Comparison of ENCODE assay signal across 16 cellular contexts in genomic region chr18:58280159-58280540, GRCh38.
"Had no signal": no experiment of that assay in that cellular context is flagged by ENCODE, and none has a peak within 500 bp of the region (broad histone marks: within the 10 kb centered on the region; RNA-seq: fewer than 3 reads in every experiment).

No MANE protein-coding gene starts in this region.

- H3K27ac ChIP-seq: gastroesophageal sphincter, heart right ventricle, tibial nerve had no signal

- H3K9me3 ChIP-seq: gastroesophageal sphincter, heart right ventricle, tibial nerve had no signal

- H3K4me3 ChIP-seq: gastroesophageal sphincter, heart right ventricle, tibial nerve had no signal

- H3K4me1 ChIP-seq: tibial nerve had no signal

- DNase-seq: activated B cell treated with CpG ODN at 0.5 μM for 24 hours; activated CD4-positive, alpha-beta T cell treated with anti-CD3 and anti-CD28 coated beads for 48 hours; activated CD8-positive, alpha-beta memory T cell treated with anti-CD3 and anti-CD28 coated beads, Interleukin-2, amount 50 U/mL, for 48 hours; activated CD8-positive, alpha-beta T cell treated with anti-CD3 and anti-CD28 coated beads, Interleukin-2, amount 10 ng/mL, durations not matched to agents 7 days and 5 days; activated gamma-delta T cell; activated T-cell treated with anti-CD3 and anti-CD28 coated beads, Interleukin-2, amount 50 U/mL, for 72 hours; erythroblast; heart right ventricle; occipital lobe; stimulated activated CD4-positive, alpha-beta T cell treated with anti-CD3 and anti-CD28 coated beads, Interleukin-12 subunit alpha, Interleukin-12 subunit beta, amount 100 ng/mL, for 4 hours; stimulated activated CD4-positive, alpha-beta T cell treated with anti-CD3 and anti-CD28 coated beads, Interleukin-2, amount 100 ng/mL, for 48 hours; stimulated activated naive B cell treated with anti-CD40 and anti-IgM and Interleukin-4, amounts not matched to agents 10 μg/mL and 1 μg/mL and 100 μg/mL, for 72 hours; T-helper 17 cell had no signal

- H3K27me3 ChIP-seq: gastroesophageal sphincter, heart right ventricle, tibial nerve had no signal

- H3K36me3 ChIP-seq: gastroesophageal sphincter, heart right ventricle, tibial nerve had no signal

- ATAC-seq: activated CD8-positive, alpha-beta T cell treated with anti-CD3 and anti-CD28 coated beads, Interleukin-2, amount 10 ng/mL, durations not matched to agents 7 days and 5 days; activated naive CD4-positive, alpha-beta T cell treated with anti-CD3 and anti-CD28 coated beads, Interleukin-2, amount 50 U/mL, for 72 hours; activated T-cell treated with anti-CD3 and anti-CD28 coated beads, Interleukin-2, amount 50 U/mL, for 72 hours; gastroesophageal sphincter; stimulated activated naive B cell treated with anti-CD40 and anti-IgM and Interleukin-4, amounts not matched to agents 10 μg/mL and 1 μg/mL and 100 μg/mL, for 72 hours; T-helper 17 cell had no signal
